In genomic region chr17:76561332-76561731, GRCh38 we compare ENCODE assay signal across 11 cellular contexts. TPM values are rescaled to one million over a fixed set of nuclear protein-coding genes. Genes with fewer than 3 reads are reported as not detected.
DNase-seq lines count a peak whose midpoint lies in the region; ATAC-seq and TF ChIP-seq lines count a peak whose summit lies in the region.
"Had no signal": no experiment of that assay in that cellular context is flagged by ENCODE, and none has a peak within 500 bp of the region (broad histone marks: within the 10 kb centered on the region; RNA-seq: fewer than 3 reads in every experiment).

No MANE protein-coding gene starts in this region.

- H3K4me1 ChIP-seq in lower lobe of right lung, result peaks cover 60% of the 10 kb centered on the region

- peaks cover 40% of the 10 kb centered on the region for H3K36me3 ChIP-seq in lower lobe of right lung

- no peaks in the 10 kb centered on the region for H3K27me3 ChIP-seq in lower lobe of right lung (ENCODE audit: low read depth)
- H3K27me3 ChIP-seq: tibial artery had no signal

- peak overlapping the region; percentile 18 for H3K4me3 ChIP-seq in lower lobe of right lung
- H3K4me3 ChIP-seq: tibial artery had no signal

- H3K27ac Mint-ChIP-seq in stimulated activated naive CD8-positive, alpha-beta T cell treated with anti-CD3 and anti-CD28 coated beads, Interleukin-15, Interleukin-2, amounts not matched to agents 100 ng/mL and 50 ng/mL, for 24 hours, result peak overlapping the region; percentile 100
- peak overlapping the region; percentile 38 for H3K27ac Mint-ChIP-seq in activated naive CD8-positive, alpha-beta T cell treated with anti-CD3 and anti-CD28 coated beads, Interleukin-2, amount 10 ng/mL, durations not matched to agents 7 days and 5 days

- TF ChIP-seq CTCF in lower lobe of right lung (IDR thresholded peaks at IDR 0.05), result no peak

- H3K9me3 Mint-ChIP-seq in stimulated activated naive CD8-positive, alpha-beta T cell treated with anti-CD3 and anti-CD28 coated beads, Interleukin-15, Interleukin-2, amounts not matched to agents 100 ng/mL and 50 ng/mL, for 24 hours, result no peaks in the 10 kb centered on the region
- no peaks in the 10 kb centered on the region for H3K9me3 Mint-ChIP-seq in activated naive CD8-positive, alpha-beta T cell treated with anti-CD3 and anti-CD28 coated beads, Interleukin-2, amount 10 ng/mL, durations not matched to agents 7 days and 5 days

- H3K27me3 Mint-ChIP-seq in stimulated activated naive CD8-positive, alpha-beta T cell treated with anti-CD3 and anti-CD28 coated beads, Interleukin-15, Interleukin-2, amounts not matched to agents 100 ng/mL and 50 ng/mL, for 24 hours, result no peaks in the 10 kb centered on the region
- H3K27me3 Mint-ChIP-seq in activated naive CD8-positive, alpha-beta T cell treated with anti-CD3 and anti-CD28 coated beads, Interleukin-2, amount 10 ng/mL, durations not matched to agents 7 days and 5 days, result no peaks in the 10 kb centered on the region

- intact Hi-C loops in lower lobe of right lung (cut with DNase I), result no loop called here

- peak overlapping the region; percentile 100 for H3K4me3 Mint-ChIP-seq in stimulated activated naive CD8-positive, alpha-beta T cell treated with anti-CD3 and anti-CD28 coated beads, Interleukin-15, Interleukin-2, amounts not matched to agents 100 ng/mL and 50 ng/mL, for 24 hours
- H3K4me3 Mint-ChIP-seq in activated naive CD8-positive, alpha-beta T cell treated with anti-CD3 and anti-CD28 coated beads, Interleukin-2, amount 10 ng/mL, durations not matched to agents 7 days and 5 days, result no peak overlapping the region

- H3K9me3 ChIP-seq in lower lobe of right lung, result no peaks in the 10 kb centered on the region
- H3K9me3 ChIP-seq: tibial artery had no signal

- peak overlapping the region; percentile 34 for H3K27ac ChIP-seq in lower lobe of right lung
- H3K27ac ChIP-seq: tibial artery had no signal

- peaks cover 77% of the 10 kb centered on the region for H3K4me1 Mint-ChIP-seq in stimulated activated naive CD8-positive, alpha-beta T cell treated with anti-CD3 and anti-CD28 coated beads, Interleukin-15, Interleukin-2, amounts not matched to agents 100 ng/mL and 50 ng/mL, for 24 hours (ENCODE audit: low read depth)
- H3K4me1 Mint-ChIP-seq in activated naive CD8-positive, alpha-beta T cell treated with anti-CD3 and anti-CD28 coated beads, Interleukin-2, amount 10 ng/mL, durations not matched to agents 7 days and 5 days, result peaks cover 47% of the 10 kb centered on the region

- POLR2A ChIA-PET in activated naive CD8-positive, alpha-beta T cell treated with anti-CD3 and anti-CD28 coated beads, Interleukin-2, amount 10 ng/mL, durations not matched to agents 7 days and 5 days (lab: Charles Lee), result interaction anchor here (1.5 kb wide), 1 partner anchor 166 kb away, joined by 3 read pairs; no protein-coding TSS in a partner anchor

- no peak for DNase-seq in stimulated activated naive CD8-positive, alpha-beta T cell treated with anti-CD3 and anti-CD28 coated beads, Interleukin-15, Interleukin-2, amounts not matched to agents 100 U/mL and 50 U/mL, for 24 hours
- DNase-seq in activated naive CD8-positive, alpha-beta T cell treated with anti-CD3 and anti-CD28 coated beads, Interleukin-2, amount 10 ng/mL, durations not matched to agents 7 days and 5 days, result no peak
- no peak for DNase-seq in lower lobe of right lung
- DNase-seq in NCI-H526 treated with DMSO at 0.1 percent for 48 hours (lab: John Stamatoyannopoulos, UW), result no peak
- DNase-seq: anterior cingulate cortex, NCI-H2029 treated with DMSO at 0.1 percent for 48 hours, tibial artery had no signal

- peaks cover 81% of the 10 kb centered on the region for H3K36me3 Mint-ChIP-seq in stimulated activated naive CD8-positive, alpha-beta T cell treated with anti-CD3 and anti-CD28 coated beads, Interleukin-15, Interleukin-2, amounts not matched to agents 100 ng/mL and 50 ng/mL, for 24 hours (ENCODE audit: low read depth)
- H3K36me3 Mint-ChIP-seq in activated naive CD8-positive, alpha-beta T cell treated with anti-CD3 and anti-CD28 coated beads, Interleukin-2, amount 10 ng/mL, durations not matched to agents 7 days and 5 days, result peaks cover 25% of the 10 kb centered on the region

- ATAC-seq in stimulated activated naive CD8-positive, alpha-beta T cell treated with anti-CD3 and anti-CD28 coated beads, Interleukin-15, Interleukin-2, amounts not matched to agents 100 U/mL and 50 U/mL, for 24 hours, result no peak
- no peak for ATAC-seq in activated naive CD8-positive, alpha-beta T cell treated with anti-CD3 and anti-CD28 coated beads, Interleukin-2, amount 10 ng/mL, durations not matched to agents 7 days and 5 days (ENCODE audit: low read depth)
- ATAC-seq in lower lobe of right lung (no peak), HG03565 (IDR thresholded peaks at IDR 0.05; ENCODE audit: unreplicated experiment) (no peak), HG03460 (IDR thresholded peaks at IDR 0.05; ENCODE audit: unreplicated experiment) (no peak), HG02885 (IDR thresholded peaks at IDR 0.05; ENCODE audit: poor library complexity, unreplicated experiment) (no peak)

RNA-seq across cellular contexts. Expression of gene PRCD, which starts 21.5 kb away (rescaled TPM):
- 1 to 10 TPM in 1 of 2 experiments, under 1 TPM in 1; 0.78 to 1.1 TPM for total RNA-seq in activated naive CD8-positive, alpha-beta T cell treated with anti-CD3 and anti-CD28 coated beads, Interleukin-2, amount 10 ng/mL, durations not matched to agents 7 days and 5 days
- total RNA-seq in lower lobe of right lung, result 8.2 TPM

RNA-seq across cellular contexts. Expression of gene CYGB, which starts 23.8 kb away (rescaled TPM):
- total RNA-seq in activated naive CD8-positive, alpha-beta T cell treated with anti-CD3 and anti-CD28 coated beads, Interleukin-2, amount 10 ng/mL, durations not matched to agents 7 days and 5 days, result under 1 TPM in 1 of 2 experiments, not detected in 1; 0.37 TPM
- total RNA-seq in lower lobe of right lung, result 30.2 TPM

RNA-seq across cellular contexts. Expression of gene ST6GALNAC2, which starts 24.3 kb away (rescaled TPM):
- 1 to 10 TPM; 3.4 to 3.9 TPM for total RNA-seq in activated naive CD8-positive, alpha-beta T cell treated with anti-CD3 and anti-CD28 coated beads, Interleukin-2, amount 10 ng/mL, durations not matched to agents 7 days and 5 days
- 29.0 TPM for total RNA-seq in lower lobe of right lung

Comparison
In these comparisons a context has a peak if more than half of its experiments do, and no peak if none do; other contexts are left out.
1. RNA of gene CYGB, which starts 23.8 kb away (total RNA-seq): 30.2 TPM in lower lobe of right lung (single experiment); 0.37 TPM in activated naive CD8-positive, alpha-beta T cell treated with anti-CD3 and anti-CD28 coated beads, Interleukin-2, amount 10 ng/mL, durations not matched to agents 7 days and 5 days; every median in the first group is over 10 times any median in the second.